In genomic region chr4:158814636-158815035, GRCh38 we compare ENCODE assay signal across 19 cellular contexts. TPM values are rescaled to one million over a fixed set of nuclear protein-coding genes. Genes with fewer than 3 reads are reported as not detected.
DNase-seq lines count a peak whose midpoint lies in the region; ATAC-seq and TF ChIP-seq lines count a peak whose summit lies in the region.
"Had no signal": no experiment of that assay in that cellular context is flagged by ENCODE, and none has a peak within 500 bp of the region (broad histone marks: within the 10 kb centered on the region; RNA-seq: fewer than 3 reads in every experiment).

No MANE protein-coding gene starts in this region.

- H3K27ac Mint-ChIP-seq in progenitor cell of endocrine pancreas (peak overlapping the region; percentile 42), glutamatergic neuron (ENCODE audit: unreplicated experiment) (no peak overlapping the region)
- H3K27ac Mint-ChIP-seq: activated CD4-positive, alpha-beta T cell treated with anti-CD3 and anti-CD28 coated beads, Interleukin-2, amount 10 ng/mL, durations not matched to agents 7 days and 5 days had no signal

- no peak for TF ChIP-seq CTCF in fibroblast of pulmonary artery (IDR thresholded peaks at IDR 0.05; ENCODE audit: low read length, missing control alignments)
- no peak for TF ChIP-seq CTCF in progenitor cell of endocrine pancreas (IDR thresholded peaks at IDR 0.05; ENCODE audit: unreplicated experiment)
- TF ChIP-seq CTCF in glutamatergic neuron (IDR thresholded peaks at IDR 0.05; ENCODE audit: partially characterized antibody, unreplicated experiment): no peak

- DNase-seq in COLO829 (ENCODE audit: low spot score) (peak; percentile 36), SK-MEL-5 (ENCODE audit: low read depth, low spot score) (peak; percentile 47), fibroblast of pulmonary artery (ENCODE audit: low read depth) (peak; percentile 60), progenitor cell of endocrine pancreas (ENCODE audit: low spot score, unreplicated experiment) (no peak), glutamatergic neuron (no peak), NCI-H1417 (lab: John Stamatoyannopoulos, UW) (no peak), HUDEP-2 (lab: John Stamatoyannopoulos, UW; ENCODE audit: unreplicated experiment in 76 of 76) (no peak)
- DNase-seq: activated CD4-positive, alpha-beta T cell treated with anti-CD3 and anti-CD28 coated beads, Interleukin-2, amount 10 ng/mL, durations not matched to agents 7 days and 5 days; BE2C; cortex of kidney; DMS 273 treated with DMSO at 0.1 percent for 48 hours; NCI-H2171; NK-92 treated with Interleukin-12 subunit alpha and Interleukin-12 subunit beta, amount 100 ng/mL, for 24 hours; small intestine; stimulated activated naive CD4-positive, alpha-beta T cell treated with Interleukin-2 at 50 U/mL for 16 hours; uterus had no signal

- H3K4me3 Mint-ChIP-seq in progenitor cell of endocrine pancreas (ENCODE audit: low read depth) (no peak overlapping the region), glutamatergic neuron (ENCODE audit: unreplicated experiment) (no peak overlapping the region)
- H3K4me3 Mint-ChIP-seq: activated CD4-positive, alpha-beta T cell treated with anti-CD3 and anti-CD28 coated beads, Interleukin-2, amount 10 ng/mL, durations not matched to agents 7 days and 5 days; neural crest cell had no signal

- H3K27me3 Mint-ChIP-seq in progenitor cell of endocrine pancreas: no peaks in the 10 kb centered on the region
- H3K27me3 Mint-ChIP-seq in glutamatergic neuron (ENCODE audit: unreplicated experiment): no peaks in the 10 kb centered on the region
- H3K27me3 Mint-ChIP-seq: activated CD4-positive, alpha-beta T cell treated with anti-CD3 and anti-CD28 coated beads, Interleukin-2, amount 10 ng/mL, durations not matched to agents 7 days and 5 days had no signal

- H3K4me1 Mint-ChIP-seq in progenitor cell of endocrine pancreas (ENCODE audit: low read depth) (peaks cover 51% of the 10 kb centered on the region), glutamatergic neuron (ENCODE audit: low read depth, unreplicated experiment) (peaks cover 25% of the 10 kb centered on the region)

- H3K36me3 Mint-ChIP-seq in progenitor cell of endocrine pancreas (ENCODE audit: insufficient read depth) (peaks cover 2% of the 10 kb centered on the region), glutamatergic neuron (ENCODE audit: unreplicated experiment) (no peaks in the 10 kb centered on the region)

- H3K9me3 Mint-ChIP-seq in progenitor cell of endocrine pancreas (ENCODE audit: low read depth) (no peaks in the 10 kb centered on the region), glutamatergic neuron (ENCODE audit: unreplicated experiment) (no peaks in the 10 kb centered on the region)
- H3K9me3 Mint-ChIP-seq: activated CD4-positive, alpha-beta T cell treated with anti-CD3 and anti-CD28 coated beads, Interleukin-2, amount 10 ng/mL, durations not matched to agents 7 days and 5 days; neural crest cell had no signal

- no peak overlapping the region for H3K4me3 ChIP-seq in fibroblast of pulmonary artery (replicated peaks; ENCODE audit: low read depth, low read length)
- H3K4me3 ChIP-seq: lung, uterus had no signal

- in situ Hi-C loops in SK-MEL-5 (cut with HindIII; ENCODE audit: low pct_unique_long_range_greater_than_20kb, low sequenced_read_pairs): no loop called here

- ATAC-seq in HG03469 (IDR thresholded peaks at IDR 0.05; ENCODE audit: unreplicated experiment): no peak

RNA-seq across cellular contexts. Expression of gene FNIP2, which starts 45.8 kb away (rescaled TPM):
- total RNA-seq in SK-MEL-5 (2014; rRNA removed; shearing (Covaris generic)): 39.7 and 42.9 TPM in 2 replicates
- polyA plus RNA-seq in SK-MEL-5 (2015; cell fraction: cytosol; rRNA removed): 13.5 and 21.3 TPM in 2 replicates
- polyA plus RNA-seq in SK-MEL-5 (2015; cell fraction: nucleus; rRNA removed): 15.8 and 19.6 TPM in 2 replicates
- total RNA-seq in progenitor cell of endocrine pancreas: 53.8 and 56.0 TPM in 2 replicates
- total RNA-seq in glutamatergic neuron (ENCODE audit: unreplicated experiment): 53.2 TPM

Comparison
In these comparisons a context has a peak if more than half of its experiments do, and no peak if none do; other contexts are left out.
1. DNase-seq: peak in COLO829 (single experiment), SK-MEL-5 (single experiment) and fibroblast of pulmonary artery (single experiment); none in progenitor cell of endocrine pancreas (single experiment), glutamatergic neuron (single experiment), NCI-H1417 (0 of 3) and HUDEP-2 (0 of 76).